ENCODE assay signal across 13 cellular contexts in the genomic region with DNA sequence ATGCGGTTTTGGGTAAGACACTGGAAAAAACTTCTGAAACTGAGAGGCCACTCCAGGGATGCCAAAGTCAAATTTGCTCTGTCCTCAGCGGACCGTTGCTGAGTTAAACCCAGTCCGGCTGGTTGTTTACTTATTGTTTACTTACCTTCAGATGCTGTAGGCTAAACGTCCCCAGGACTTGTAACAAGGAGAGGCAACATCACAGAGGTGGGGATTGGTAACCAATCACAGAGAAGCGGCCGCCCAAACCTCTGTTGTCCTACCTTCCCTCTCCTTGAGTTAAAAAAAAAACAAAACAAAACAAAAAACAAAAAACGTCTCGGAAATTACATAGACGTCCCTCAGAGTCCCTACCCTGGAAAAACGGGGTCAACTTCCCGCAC. TPM values are rescaled to one million over a fixed set of nuclear protein-coding genes. Genes with fewer than 3 reads are reported as not detected.
DNase-seq lines count a peak whose midpoint lies in the region; ATAC-seq and TF ChIP-seq lines count a peak whose summit lies in the region.
"Had no signal": no experiment of that assay in that cellular context is flagged by ENCODE, and none has a peak within 500 bp of the region (broad histone marks: within the 10 kb centered on the region; RNA-seq: fewer than 3 reads in every experiment).

No MANE protein-coding gene starts in this region.

- peaks cover 6% of the 10 kb centered on the region for H3K4me1 ChIP-seq in SJSA1 (replicated peaks)

- H3K27ac Mint-ChIP-seq in Calu3 (ENCODE audit: unreplicated experiment) = no peak overlapping the region
- no peak overlapping the region for H3K27ac Mint-ChIP-seq in glutamatergic neuron (ENCODE audit: unreplicated experiment)
- H3K27ac Mint-ChIP-seq: activated naive CD4-positive, alpha-beta T cell treated with anti-CD3 and anti-CD28 coated beads, Interleukin-2, amount 50 U/mL, for 72 hours; IgD-negative memory B cell had no signal

- no TSS peak for BruUV-seq in Calu3 (replicated peaks; lab: Mats Ljungman, UMichigan)

- intact Hi-C loops in Calu3 (cut with micrococcal nuclease; ENCODE audit: unreplicated experiment) = no loop called here

- TF ChIP-seq CTCF in Calu3 (IDR thresholded peaks at IDR 0.05; ENCODE audit: unreplicated experiment) (no peak), glutamatergic neuron (IDR thresholded peaks at IDR 0.05; ENCODE audit: partially characterized antibody, unreplicated experiment) (no peak), retinal pigment epithelial cell (conservative IDR thresholded peaks at IDR 0.05; ENCODE audit: low read depth, low read length) (no peak)

- H3K4me3 Mint-ChIP-seq in Calu3 (ENCODE audit: low read depth, unreplicated experiment) (peak overlapping the region; percentile 54), glutamatergic neuron (ENCODE audit: unreplicated experiment) (peak overlapping the region; percentile 80)
- H3K4me3 Mint-ChIP-seq: IgD-negative memory B cell had no signal

- peaks cover 59% of the 10 kb centered on the region for H3K27me3 ChIP-seq in SJSA1 (replicated peaks)

- CTCF ChIA-PET in Calu3 (lab: Charles Lee) = no interaction called here

- DNase-seq in Calu3 = no peak
- peak in 1 of 2 experiments; percentile 25 for DNase-seq in SJSA1 (ENCODE audit: low read depth in 1 of 2, low spot score in 2 of 2)
- no peak for DNase-seq in glutamatergic neuron
- DNase-seq in retinal pigment epithelial cell (ENCODE audit: low read depth) = no peak
- DNase-seq in stimulated activated CD4-positive, alpha-beta T cell treated with anti-CD3 and anti-CD28 coated beads, Interleukin-4, amount 100 ng/mL, for 24 hours = no peak
- DNase-seq in islet precursor cell = no peak
- DNase-seq in central memory CD4-positive, alpha-beta T cell = no peak
- DNase-seq: NCI-H774; stimulated activated CD4-positive, alpha-beta T cell treated with anti-CD3 and anti-CD28 coated beads, Interleukin-12 subunit alpha, Interleukin-12 subunit beta, amount 100 ng/mL, for 4 hours had no signal

- H3K4me3 ChIP-seq in SJSA1 = peak overlapping the region; percentile 21
- H3K4me3 ChIP-seq in retinal pigment epithelial cell (ENCODE audit: low read length) = peak overlapping the region; percentile 54

- H3K36me3 ChIP-seq in SJSA1 = no peaks in the 10 kb centered on the region

- H3K4me1 Mint-ChIP-seq in Calu3 (ENCODE audit: low read depth, unreplicated experiment) (no peaks in the 10 kb centered on the region), glutamatergic neuron (ENCODE audit: low read depth, unreplicated experiment) (peaks cover 5% of the 10 kb centered on the region)

- H3K9me3 Mint-ChIP-seq in Calu3 (ENCODE audit: low read depth, unreplicated experiment) (no peaks in the 10 kb centered on the region), glutamatergic neuron (ENCODE audit: unreplicated experiment) (peaks cover 6% of the 10 kb centered on the region)
- H3K9me3 Mint-ChIP-seq: activated naive CD4-positive, alpha-beta T cell treated with anti-CD3 and anti-CD28 coated beads, Interleukin-2, amount 50 U/mL, for 72 hours had no signal

- H3K27me3 Mint-ChIP-seq in Calu3 (ENCODE audit: unreplicated experiment) (peaks cover 99% of the 10 kb centered on the region), glutamatergic neuron (ENCODE audit: unreplicated experiment) (peaks cover 17% of the 10 kb centered on the region)

- ATAC-seq in HG03025 (IDR thresholded peaks at IDR 0.05; ENCODE audit: low FRiP score, unreplicated experiment) = no peak
- ATAC-seq: activated CD4-positive, CD25-positive, alpha-beta regulatory T cell treated with anti-CD3 and anti-CD28 coated beads, Interleukin-2, amount 50 U/mL, for 24 hours; activated naive CD4-positive, alpha-beta T cell treated with anti-CD3 and anti-CD28 coated beads, Interleukin-2, amount 50 U/mL, for 72 hours had no signal

- no peaks in the 10 kb centered on the region for H3K9me3 ChIP-seq in SJSA1 (replicated peaks)

- H3K36me3 Mint-ChIP-seq in Calu3 (ENCODE audit: insufficient read depth, unreplicated experiment) (no peaks in the 10 kb centered on the region), glutamatergic neuron (ENCODE audit: unreplicated experiment) (peaks cover 6% of the 10 kb centered on the region)
- H3K36me3 Mint-ChIP-seq: activated naive CD4-positive, alpha-beta T cell treated with anti-CD3 and anti-CD28 coated beads, Interleukin-2, amount 50 U/mL, for 72 hours had no signal

- no peak overlapping the region for H3K27ac ChIP-seq in SJSA1

RNA-seq across cellular contexts. Expression of gene ANO2, which starts 0.4 kb away (rescaled TPM):
- total RNA-seq in Calu3 (2022) (not detected in 2 replicates), glutamatergic neuron (ENCODE audit: unreplicated experiment) (not detected)
- not detected in 2 replicates for total RNA-seq in SJSA1 (2014; rRNA removed; shearing (Covaris generic))
- total RNA-seq: activated naive CD4-positive, alpha-beta T cell treated with anti-CD3 and anti-CD28 coated beads, Interleukin-2, amount 50 U/mL, for 72 hours had no signal
